In the genomic region with DNA sequence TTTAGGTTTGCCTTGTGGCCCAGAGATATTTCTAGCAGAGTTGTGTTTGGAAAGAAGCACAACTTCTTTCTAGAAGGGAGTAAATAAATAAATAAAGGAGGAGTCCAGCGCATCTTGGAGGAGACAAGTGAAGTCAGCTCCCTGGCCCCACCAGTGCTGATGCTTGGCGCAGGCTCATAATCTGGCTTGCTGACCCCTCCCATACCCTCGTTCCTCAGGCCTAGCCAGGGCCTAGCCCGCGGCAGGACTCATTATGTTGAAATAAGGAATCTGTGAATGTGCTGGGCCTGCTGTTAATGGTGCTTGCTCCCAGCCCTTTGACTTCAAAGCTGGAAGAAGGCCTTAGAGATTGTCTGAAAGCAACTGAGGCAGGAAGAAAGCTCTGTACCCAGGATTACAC, we compare ENCODE assay signal across 8 cellular contexts. TPM values are rescaled to one million over a fixed set of nuclear protein-coding genes. Genes with fewer than 3 reads are reported as not detected.
DNase-seq lines count a peak whose midpoint lies in the region; ATAC-seq and TF ChIP-seq lines count a peak whose summit lies in the region.

No MANE protein-coding gene starts in this region.

- no peak for TF ChIP-seq POLR2A in adrenal gland (IDR thresholded peaks at IDR 0.05)

- POLR2A ChIA-PET in HEK293 (lab: Yijun Ruan, JAX), result interaction anchor here (1.0 to 1.8 kb wide), 3 partner anchors 9 to 103 kb away, joined by 3 to 5 read pairs (median 4); no protein-coding TSS in a partner anchor

- H3K9me3 ChIP-seq in HEK293 (ENCODE audit: control insufficient read depth, insufficient read depth, low read depth, low read length) (no peaks in the 10 kb centered on the region), adrenal gland (replicated peaks in 1 of 3) (no peaks in the 10 kb centered on the region), iPS-15b (ENCODE audit: control insufficient read depth, insufficient read depth, low read length) (no peaks in the 10 kb centered on the region)

- no peak for ATAC-seq in HG02938 (IDR thresholded peaks at IDR 0.05; ENCODE audit: unreplicated experiment)

- no peak for TF ChIP-seq CTCF in HEK293 (tag by site-specific recombination; IDR thresholded peaks at IDR 0.05)
- TF ChIP-seq CTCF in adrenal gland (IDR thresholded peaks at IDR 0.05), result no peak

- H3K4me1 ChIP-seq in HEK293 (ENCODE audit: control insufficient read depth, insufficient read depth, low read length), result peaks cover 19% of the 10 kb centered on the region
- H3K4me1 ChIP-seq in adrenal gland (replicated peaks in 1 of 2), result peaks cover 25 to 36% of the 10 kb centered on the region in 2 donors
- peaks cover 23% of the 10 kb centered on the region for H3K4me1 ChIP-seq in iPS-15b (ENCODE audit: control insufficient read depth, insufficient read depth, low read length)

- DNase-seq in adrenal gland (peak in 1 of 7 donors; percentile 33), NCI-H2107 treated with DMSO at 0.1 percent for 48 hours (lab: John Stamatoyannopoulos, UW; ENCODE audit: unreplicated experiment) (no peak), activated gamma-delta T cell (lab: John Stamatoyannopoulos, UW) (no peak), SIG-M5 treated with dmso at 0.1 percent for 504 hours (lab: John Stamatoyannopoulos, UW; ENCODE audit: unreplicated experiment) (no peak)

- no peak overlapping the region for H3K4me3 ChIP-seq in HEK293 (ENCODE audit: low read depth, low read length)
- H3K4me3 ChIP-seq in adrenal gland, result no peak overlapping the region
- no peak overlapping the region for H3K4me3 ChIP-seq in iPS-15b (ENCODE audit: low read depth, low read length)
- peak overlapping the region in 3 of 7 experiments; percentile 6 to 77 (median 77) for H3K4me3 ChIP-seq in skin epidermis

- CTCF ChIA-PET in HEK293 (lab: Yijun Ruan, JAX), result interaction anchor here (0.9 to 3.4 kb wide), 5 partner anchors 13 to 129 kb away, joined by 3 to 16 read pairs (median 3); no protein-coding TSS in a partner anchor

- no peak overlapping the region for H3K27ac ChIP-seq in HEK293 (ENCODE audit: extremely low read depth, low read depth, low read length)
- peak overlapping the region; percentile 40 to 96 (median 58) for H3K27ac ChIP-seq in adrenal gland
- peak overlapping the region in 20 of 21 experiments; percentile 61 to 99 (median 98) for H3K27ac ChIP-seq in skin epidermis

- H3K36me3 ChIP-seq in HEK293 (ENCODE audit: control insufficient read depth in 2 of 2, insufficient read depth in 1 of 2, low read length in 2 of 2) (no peaks in the 10 kb centered on the region), adrenal gland (replicated peaks in 1 of 2) (no peaks in the 10 kb centered on the region), iPS-15b (ENCODE audit: control insufficient read depth, insufficient read depth, low read length) (no peaks in the 10 kb centered on the region)

- WGBS in adrenal gland, 4 donors, result 57 to 75% (median 67%) methylated on average over 5 of the region's 5 CpGs

- intact Hi-C loops in adrenal gland (cut with DNase I), result no loop called here

- H3K27me3 ChIP-seq in adrenal gland (no peaks in the 10 kb centered on the region), iPS-15b (ENCODE audit: control insufficient read depth, insufficient read depth, low read length) (peaks cover 9% of the 10 kb centered on the region)

- peak overlapping the region; percentile 16 for H3K9ac ChIP-seq in iPS-15b (ENCODE audit: low read depth, low read length)

TF ChIP-seq in HEK293, 187 proteins besides CTCF, POLR2A, EP300 and RAD21:
- TF ChIP-seq ZNF561 (tag by site-specific recombination; IDR thresholded peaks at IDR 0.05; ENCODE audit: borderline replicate concordance) (no peak), ZNF600 (tag by site-specific recombination; IDR thresholded peaks at IDR 0.05) (no peak)
- TF ChIP-seq, protein P1, sequence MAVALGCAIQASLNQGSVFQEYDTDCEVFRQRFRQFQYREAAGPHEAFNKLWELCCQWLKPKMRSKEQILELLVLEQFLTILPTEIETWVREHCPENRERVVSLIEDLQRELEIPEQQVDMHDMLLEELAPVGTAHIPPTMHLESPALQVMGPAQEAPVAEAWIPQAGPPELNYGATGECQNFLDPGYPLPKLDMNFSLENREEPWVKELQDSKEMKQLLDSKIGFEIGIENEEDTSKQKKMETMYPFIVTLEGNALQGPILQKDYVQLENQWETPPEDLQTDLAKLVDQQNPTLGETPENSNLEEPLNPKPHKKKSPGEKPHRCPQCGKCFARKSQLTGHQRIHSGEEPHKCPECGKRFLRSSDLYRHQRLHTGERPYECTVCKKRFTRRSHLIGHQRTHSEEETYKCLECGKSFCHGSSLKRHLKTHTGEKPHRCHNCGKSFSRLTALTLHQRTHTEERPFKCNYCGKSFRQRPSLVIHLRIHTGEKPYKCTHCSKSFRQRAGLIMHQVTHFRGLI (tag by site-specific recombination; IDR thresholded peaks at IDR 0.05), result 0 out of 2 replicates have a peak, but pooled peaks have one; percentile 34

RNA-seq across cellular contexts. Expression of gene ZNF710, which starts 3.1 kb away (rescaled TPM):
- total RNA-seq in adrenal gland, result 10 to 100 TPM in 7 of 8 donors, 1 to 10 TPM in 1; 4.1 to 23.1 (median 15.5) TPM
- polyA plus RNA-seq in adrenal gland, result 10 to 100 TPM in 2 of 3 donors, 1 to 10 TPM in 1; 7.4 to 59.0 (median 32.2) TPM
